11 cellular contexts compared by ENCODE assay signal in the genomic region with DNA sequence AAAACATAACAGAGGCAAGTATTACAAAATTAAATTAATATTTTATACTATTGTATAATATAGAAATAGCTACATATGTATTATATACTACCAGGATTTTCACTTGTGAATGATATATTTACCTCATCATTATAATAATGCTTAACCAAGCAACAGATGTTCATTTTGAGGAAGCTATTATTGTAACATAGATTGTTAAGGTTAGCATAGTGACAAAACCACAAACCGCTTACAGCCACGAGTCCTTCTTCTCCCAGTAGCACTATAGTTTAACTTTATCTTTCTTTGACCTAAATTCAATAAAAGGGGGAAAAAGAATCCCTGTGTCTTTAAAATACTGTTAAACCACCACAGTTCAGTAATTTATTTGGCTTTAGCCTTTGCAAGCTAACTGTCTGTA.
DNase-seq lines count a peak whose midpoint lies in the region; ATAC-seq and TF ChIP-seq lines count a peak whose summit lies in the region.
"Had no signal": no experiment of that assay in that cellular context is flagged by ENCODE, and none has a peak within 500 bp of the region (broad histone marks: within the 10 kb centered on the region; RNA-seq: fewer than 3 reads in every experiment).

No MANE protein-coding gene starts in this region.

- H3K9me3 Mint-ChIP-seq in HFFc6, result no peaks in the 10 kb centered on the region

- 0 out of 2 replicates have a peak overlapping the region, but pooled peaks have one; percentile 13 for H2AFZ ChIP-seq in OCI-LY3 (ENCODE audit: low read depth, low read length)

- no peaks in the 10 kb centered on the region for H3K4me1 Mint-ChIP-seq in HFFc6 (ENCODE audit: low read depth)

- no peaks in the 10 kb centered on the region for H3K9me3 ChIP-seq in OCI-LY3 (ENCODE audit: insufficient read depth, low read length)
- peaks cover 0 to 8% of the 10 kb centered on the region in 2 donors for H3K9me3 ChIP-seq in breast epithelium
- H3K9me3 ChIP-seq: SJCRH30 had no signal

- no peak overlapping the region for H3K27ac ChIP-seq in OCI-LY3 (ENCODE audit: low read length)
- no peak overlapping the region for H3K27ac ChIP-seq in breast epithelium
- H3K27ac ChIP-seq: foreskin keratinocyte, SJCRH30 had no signal

- no peak overlapping the region; the same call in 1 of the 2 replicates for H3K4me2 ChIP-seq in OCI-LY3 (ENCODE audit: low read length)

- TF ChIP-seq CTCF in OCI-LY3 (IDR thresholded peaks at IDR 0.05; ENCODE audit: low read depth, low read length) (no peak), HFFc6 (IDR thresholded peaks at IDR 0.05) (no peak), breast epithelium (IDR thresholded peaks at IDR 0.05) (no peak)

- no peak overlapping the region for H3K9ac ChIP-seq in OCI-LY3 (ENCODE audit: low read length)

- H3K27me3 ChIP-seq in OCI-LY3 (ENCODE audit: low read depth, low read length) (no peaks in the 10 kb centered on the region), breast epithelium (no peaks in the 10 kb centered on the region)
- H3K27me3 ChIP-seq: foreskin keratinocyte, SJCRH30 had no signal

- intact Hi-C loops in cardiac septum (cut with DNase I) (no loop called here), breast epithelium (cut with DNase I; ENCODE audit: low total_unique reads) (no loop called here)

- H3K36me3 ChIP-seq in OCI-LY3 (replicated peaks; ENCODE audit: low read depth, low read length) (no peaks in the 10 kb centered on the region), breast epithelium (no peaks in the 10 kb centered on the region)
- H3K36me3 ChIP-seq: SJCRH30 had no signal

- TF ChIP-seq POLR2A in breast epithelium (IDR thresholded peaks at IDR 0.05), result no peak

- H3K4me1 ChIP-seq in OCI-LY3 (ENCODE audit: low read length) (peaks cover 4% of the 10 kb centered on the region), breast epithelium (no peaks in the 10 kb centered on the region)
- H3K4me1 ChIP-seq: foreskin keratinocyte, SJCRH30 had no signal

- H3K4me3 Mint-ChIP-seq in HFFc6, result no peak overlapping the region
- H3K4me3 Mint-ChIP-seq: activated naive CD8-positive, alpha-beta T cell had no signal

- no peak overlapping the region for H3K27ac Mint-ChIP-seq in HFFc6
- H3K27ac Mint-ChIP-seq: activated naive CD8-positive, alpha-beta T cell had no signal

- no peaks in the 10 kb centered on the region for H3K79me2 ChIP-seq in OCI-LY3 (ENCODE audit: low read length)

- DNase-seq in AML-193 (lab: John Stamatoyannopoulos, UW) (peak; percentile 77 to 84), cardiac septum (ENCODE audit: low spot score) (no peak), kidney glomerular epithelial cell (lab: John Stamatoyannopoulos, UW) (no peak), HFFc6 (no peak), breast epithelium (ENCODE audit: low spot score in 2 of 2) (no peak)
- DNase-seq: foreskin keratinocyte, SJCRH30 had no signal

- H3K4me3 ChIP-seq in OCI-LY3 (ENCODE audit: low read length), result no peak overlapping the region
- H3K4me3 ChIP-seq in breast epithelium, result no peak overlapping the region
- H3K4me3 ChIP-seq: SJCRH30 had no signal

- H3K27me3 Mint-ChIP-seq in HFFc6 (ENCODE audit: insufficient read depth), result no peaks in the 10 kb centered on the region
- H3K27me3 Mint-ChIP-seq: activated naive CD8-positive, alpha-beta T cell had no signal

- ATAC-seq in GM19372 (IDR thresholded peaks at IDR 0.05; ENCODE audit: low read depth, unreplicated experiment), result peak; percentile 97
- peak; percentile 82 for ATAC-seq in HG03095 (IDR thresholded peaks at IDR 0.05; ENCODE audit: unreplicated experiment)
- ATAC-seq: foreskin keratinocyte had no signal

- no peaks in the 10 kb centered on the region for H4K20me1 ChIP-seq in OCI-LY3 (ENCODE audit: insufficient read depth, low read length)

- no peaks in the 10 kb centered on the region for H3K36me3 Mint-ChIP-seq in HFFc6 (ENCODE audit: low read depth)

Comparison
In these comparisons a context has a peak if more than half of its experiments do, and no peak if none do; other contexts are left out.
1. DNase-seq: peak in AML-193 (2 of 2); none in cardiac septum (single experiment), kidney glomerular epithelial cell (single experiment), HFFc6 (single experiment) and breast epithelium (0 of 2).